Comparison of ENCODE assay signal across 1 cellular context in the genomic region with DNA sequence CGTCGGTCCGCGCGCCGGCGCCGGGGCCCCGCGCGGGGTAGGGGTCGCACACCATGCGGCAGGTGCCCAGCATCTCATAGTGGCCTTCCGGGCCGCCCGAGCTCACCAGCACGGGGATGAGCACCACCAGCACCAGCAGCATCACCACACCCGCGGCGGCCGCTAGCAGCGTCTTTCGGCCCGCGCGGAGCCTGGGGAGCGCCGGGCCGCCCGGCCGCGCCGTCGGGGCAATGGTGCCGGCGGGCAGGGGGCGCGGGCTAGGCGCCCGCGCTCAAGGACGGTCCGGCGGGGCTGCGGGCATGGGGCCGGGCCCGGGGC.
TF ChIP-seq lines count a peak whose summit lies in the region.

No MANE protein-coding gene starts in this region.

TF ChIP-seq in A549, 52 proteins besides CTCF, POLR2A, EP300 and RAD21 (continued from another document):
- TF ChIP-seq, protein P1, sequence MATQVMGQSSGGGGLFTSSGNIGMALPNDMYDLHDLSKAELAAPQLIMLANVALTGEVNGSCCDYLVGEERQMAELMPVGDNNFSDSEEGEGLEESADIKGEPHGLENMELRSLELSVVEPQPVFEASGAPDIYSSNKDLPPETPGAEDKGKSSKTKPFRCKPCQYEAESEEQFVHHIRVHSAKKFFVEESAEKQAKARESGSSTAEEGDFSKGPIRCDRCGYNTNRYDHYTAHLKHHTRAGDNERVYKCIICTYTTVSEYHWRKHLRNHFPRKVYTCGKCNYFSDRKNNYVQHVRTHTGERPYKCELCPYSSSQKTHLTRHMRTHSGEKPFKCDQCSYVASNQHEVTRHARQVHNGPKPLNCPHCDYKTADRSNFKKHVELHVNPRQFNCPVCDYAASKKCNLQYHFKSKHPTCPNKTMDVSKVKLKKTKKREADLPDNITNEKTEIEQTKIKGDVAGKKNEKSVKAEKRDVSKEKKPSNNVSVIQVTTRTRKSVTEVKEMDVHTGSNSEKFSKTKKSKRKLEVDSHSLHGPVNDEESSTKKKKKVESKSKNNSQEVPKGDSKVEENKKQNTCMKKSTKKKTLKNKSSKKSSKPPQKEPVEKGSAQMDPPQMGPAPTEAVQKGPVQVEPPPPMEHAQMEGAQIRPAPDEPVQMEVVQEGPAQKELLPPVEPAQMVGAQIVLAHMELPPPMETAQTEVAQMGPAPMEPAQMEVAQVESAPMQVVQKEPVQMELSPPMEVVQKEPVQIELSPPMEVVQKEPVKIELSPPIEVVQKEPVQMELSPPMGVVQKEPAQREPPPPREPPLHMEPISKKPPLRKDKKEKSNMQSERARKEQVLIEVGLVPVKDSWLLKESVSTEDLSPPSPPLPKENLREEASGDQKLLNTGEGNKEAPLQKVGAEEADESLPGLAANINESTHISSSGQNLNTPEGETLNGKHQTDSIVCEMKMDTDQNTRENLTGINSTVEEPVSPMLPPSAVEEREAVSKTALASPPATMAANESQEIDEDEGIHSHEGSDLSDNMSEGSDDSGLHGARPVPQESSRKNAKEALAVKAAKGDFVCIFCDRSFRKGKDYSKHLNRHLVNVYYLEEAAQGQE (IDR thresholded peaks at IDR 0.05), result no peak
- TF ChIP-seq FOSB (CRISPR knock-in tag; IDR thresholded peaks at IDR 0.05) (no peak), MAZ (IDR thresholded peaks at IDR 0.05; ENCODE audit: borderline replicate concordance, low read depth, low read length) (no peak), SREBF2 (IDR thresholded peaks at IDR 0.05) (no peak), PHF8 (IDR thresholded peaks at IDR 0.05; ENCODE audit: borderline replicate concordance, low read depth) (no peak), CEBPB (IDR thresholded peaks at IDR 0.05) (no peak), KDM5A (IDR thresholded peaks at IDR 0.05) (no peak), HOXB5 (CRISPR knock-in tag; IDR thresholded peaks at IDR 0.05) (no peak), TP53 (CRISPR knock-in tag; IDR thresholded peaks at IDR 0.05) (no peak)
